8 cellular contexts compared by ENCODE assay signal in genomic region chr4:5460106-5460801, GRCh38.
DNase-seq lines count a peak whose midpoint lies in the region; ATAC-seq, FAIRE-seq and TF ChIP-seq lines count a peak whose summit lies in the region.

No MANE protein-coding gene starts in this region.

- no peak for TF ChIP-seq POLR2A in Peyer's patch (IDR thresholded peaks at IDR 0.05)

- H3K9me3 ChIP-seq in Peyer's patch (no peaks in the 10 kb centered on the region), small intestine (ENCODE audit: control insufficient read depth, low read depth) (no peaks in the 10 kb centered on the region)

- no peak overlapping the region for H3K27ac Mint-ChIP-seq in activated naive CD8-positive, alpha-beta T cell treated with anti-CD3 and anti-CD28 coated beads, Interleukin-2, amount 50 U/mL, for 24 hours
- H3K27ac Mint-ChIP-seq in activated naive CD8-positive, alpha-beta T cell treated with anti-CD3 and anti-CD28 coated beads for 36 hours, result no peak overlapping the region

- H3K27me3 Mint-ChIP-seq in activated naive CD8-positive, alpha-beta T cell treated with anti-CD3 and anti-CD28 coated beads, Interleukin-2, amount 50 U/mL, for 24 hours, result no peaks in the 10 kb centered on the region
- H3K27me3 Mint-ChIP-seq in activated naive CD8-positive, alpha-beta T cell treated with anti-CD3 and anti-CD28 coated beads for 36 hours, result no peaks in the 10 kb centered on the region

- WGBS in small intestine, 3 donors, result 73 to 80% (median 79%) methylated on average over 14 of the region's 14 CpGs

- H3K4me3 ChIP-seq in Peyer's patch, result no peak overlapping the region
- no peak overlapping the region for H3K4me3 ChIP-seq in foreskin fibroblast (ENCODE audit: low read depth in 1 of 2, low read length in 2 of 2)
- H3K4me3 ChIP-seq in small intestine (ENCODE audit: low read depth in 1 of 2, low read length in 2 of 2), result no peak overlapping the region

- H3K9me3 Mint-ChIP-seq in activated naive CD8-positive, alpha-beta T cell treated with anti-CD3 and anti-CD28 coated beads, Interleukin-2, amount 50 U/mL, for 24 hours, result no peaks in the 10 kb centered on the region
- H3K9me3 Mint-ChIP-seq in activated naive CD8-positive, alpha-beta T cell treated with anti-CD3 and anti-CD28 coated beads for 36 hours, result no peaks in the 10 kb centered on the region

- FAIRE-seq in small intestine (lab: Jason Lieb, UNC), result no peak

- H3K36me3 ChIP-seq in Peyer's patch, result no peaks in the 10 kb centered on the region
- H3K36me3 ChIP-seq in small intestine (ENCODE audit: control insufficient read depth in 2 of 2, insufficient read depth in 2 of 2, low read length in 2 of 2), result no peaks in the 10 kb centered on the region

- no peak for ATAC-seq in activated naive CD8-positive, alpha-beta T cell treated with anti-CD3 and anti-CD28 coated beads, Interleukin-2, amount 50 U/mL, for 24 hours
- ATAC-seq in HG02571 (IDR thresholded peaks at IDR 0.05; ENCODE audit: unreplicated experiment) (no peak), HG03460 (IDR thresholded peaks at IDR 0.05; ENCODE audit: unreplicated experiment) (no peak)

- H3K4me1 ChIP-seq in Peyer's patch (no peaks in the 10 kb centered on the region), small intestine (ENCODE audit: control insufficient read depth in 2 of 2, insufficient read depth in 1 of 2, low read depth in 1 of 2, low read length in 1 of 2) (no peaks in the 10 kb centered on the region)

- no peak overlapping the region for H3K27ac ChIP-seq in Peyer's patch
- no peak overlapping the region for H3K27ac ChIP-seq in small intestine (ENCODE audit: low read depth in 1 of 2, low read length in 1 of 2)

- no peaks in the 10 kb centered on the region for H3K36me3 Mint-ChIP-seq in activated naive CD8-positive, alpha-beta T cell treated with anti-CD3 and anti-CD28 coated beads, Interleukin-2, amount 50 U/mL, for 24 hours (ENCODE audit: low read depth)
- no peaks in the 10 kb centered on the region for H3K36me3 Mint-ChIP-seq in activated naive CD8-positive, alpha-beta T cell treated with anti-CD3 and anti-CD28 coated beads for 36 hours

- no peak overlapping the region for H3K4me3 Mint-ChIP-seq in activated naive CD8-positive, alpha-beta T cell treated with anti-CD3 and anti-CD28 coated beads, Interleukin-2, amount 50 U/mL, for 24 hours
- H3K4me3 Mint-ChIP-seq in activated naive CD8-positive, alpha-beta T cell treated with anti-CD3 and anti-CD28 coated beads for 36 hours, result no peak overlapping the region

- peak; percentile 7 for DNase-seq in activated naive CD8-positive, alpha-beta T cell treated with anti-CD3 and anti-CD28 coated beads, Interleukin-2, amount 50 U/mL, for 24 hours
- no peak for DNase-seq in activated naive CD8-positive, alpha-beta T cell treated with anti-CD3 and anti-CD28 coated beads for 36 hours
- DNase-seq in Peyer's patch, result no peak
- DNase-seq in foreskin fibroblast, result peak; percentile 4 to 18
- peak; percentile 8 for DNase-seq in small intestine
- DNase-seq in NCI-H774 (lab: John Stamatoyannopoulos, UW), result no peak

- H3K27me3 ChIP-seq in Peyer's patch, result no peaks in the 10 kb centered on the region
- H3K27me3 ChIP-seq in small intestine (ENCODE audit: control insufficient read depth in 2 of 2, insufficient read depth in 2 of 2, low read length in 2 of 2), result no peaks in the 10 kb centered on the region

- no peaks in the 10 kb centered on the region for H3K4me1 Mint-ChIP-seq in activated naive CD8-positive, alpha-beta T cell treated with anti-CD3 and anti-CD28 coated beads, Interleukin-2, amount 50 U/mL, for 24 hours
- no peaks in the 10 kb centered on the region for H3K4me1 Mint-ChIP-seq in activated naive CD8-positive, alpha-beta T cell treated with anti-CD3 and anti-CD28 coated beads for 36 hours

- TF ChIP-seq CTCF in Peyer's patch (IDR thresholded peaks at IDR 0.05), result peak in 4 of 6 experiments; percentile 16 to 30 (median 27)
- peak; percentile 73 for TF ChIP-seq CTCF in foreskin fibroblast (IDR thresholded peaks at IDR 0.05; ENCODE audit: low read depth, low read length)

Comparison
In these comparisons a context has a peak if more than half of its experiments do, and no peak if none do; other contexts are left out.
1. DNase-seq: peak in activated naive CD8-positive, alpha-beta T cell treated with anti-CD3 and anti-CD28 coated beads, Interleukin-2, amount 50 U/mL, for 24 hours (single experiment), foreskin fibroblast (2 of 2) and small intestine (single experiment); none in activated naive CD8-positive, alpha-beta T cell treated with anti-CD3 and anti-CD28 coated beads for 36 hours (single experiment), Peyer's patch (0 of 3) and NCI-H774 (single experiment).